ENCODE assay signal across 5 cellular contexts in genomic region chr18:47383729-47384128, GRCh38.
"Had no signal": no experiment of that assay in that cellular context is flagged by ENCODE, and none has a peak within 500 bp of the region (broad histone marks: within the 10 kb centered on the region; RNA-seq: fewer than 3 reads in every experiment).

No MANE protein-coding gene starts in this region.

- FAIRE-seq: HepG2, HTR-8/SVneo had no signal

- H3K27ac ChIP-seq: HL-60 had no signal

- DNase-seq: IMR-90, KBM-7 had no signal

- ATAC-seq: HepG2 had no signal
